In genomic region chr1:167714851-167715652, GRCh38 we compare ENCODE assay signal across 1 cellular context.
TF ChIP-seq lines count a peak whose summit lies in the region.

No MANE protein-coding gene starts in this region.

TF ChIP-seq in HepG2, 621 proteins besides CTCF, POLR2A, EP300 and RAD21 (continued from another document and continues in another):
- TF ChIP-seq, protein P1, sequence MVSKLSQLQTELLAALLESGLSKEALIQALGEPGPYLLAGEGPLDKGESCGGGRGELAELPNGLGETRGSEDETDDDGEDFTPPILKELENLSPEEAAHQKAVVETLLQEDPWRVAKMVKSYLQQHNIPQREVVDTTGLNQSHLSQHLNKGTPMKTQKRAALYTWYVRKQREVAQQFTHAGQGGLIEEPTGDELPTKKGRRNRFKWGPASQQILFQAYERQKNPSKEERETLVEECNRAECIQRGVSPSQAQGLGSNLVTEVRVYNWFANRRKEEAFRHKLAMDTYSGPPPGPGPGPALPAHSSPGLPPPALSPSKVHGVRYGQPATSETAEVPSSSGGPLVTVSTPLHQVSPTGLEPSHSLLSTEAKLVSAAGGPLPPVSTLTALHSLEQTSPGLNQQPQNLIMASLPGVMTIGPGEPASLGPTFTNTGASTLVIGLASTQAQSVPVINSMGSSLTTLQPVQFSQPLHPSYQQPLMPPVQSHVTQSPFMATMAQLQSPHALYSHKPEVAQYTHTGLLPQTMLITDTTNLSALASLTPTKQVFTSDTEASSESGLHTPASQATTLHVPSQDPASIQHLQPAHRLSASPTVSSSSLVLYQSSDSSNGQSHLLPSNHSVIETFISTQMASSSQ (IDR thresholded peaks at IDR 0.05; ENCODE audit: low read depth) = 0 out of 2 replicates have a peak, but pooled peaks have one; percentile 0
- TF ChIP-seq, protein P1 (CRISPR knock-in tag; IDR thresholded peaks at IDR 0.05; ENCODE audit: borderline replicate concordance) = no peak
- TF ChIP-seq FOXP4 (CRISPR knock-in tag; IDR thresholded peaks at IDR 0.05) (peak; percentile 32; the same call in 1 of the 2 replicates), BATF2 (CRISPR knock-in tag; IDR thresholded peaks at IDR 0.05) (no peak), POLR2AphosphoS5 (IDR thresholded peaks at IDR 0.05; ENCODE audit: low read depth, low read length) (no peak), ZNF674 (CRISPR knock-in tag; IDR thresholded peaks at IDR 0.05; ENCODE audit: low read depth) (no peak), ZNF615 (CRISPR knock-in tag; IDR thresholded peaks at IDR 0.05; ENCODE audit: borderline replicate concordance) (no peak), FOXM1 (CRISPR knock-in tag; IDR thresholded peaks at IDR 0.05) (no peak), ZNF709 (CRISPR knock-in tag; IDR thresholded peaks at IDR 0.05) (no peak), ZFP36 (IDR thresholded peaks at IDR 0.05; ENCODE audit: borderline replicate concordance, low read depth, low read length, partially characterized antibody) (no peak), SPEN (CRISPR knock-in tag; IDR thresholded peaks at IDR 0.05; ENCODE audit: low read depth) (no peak), ATF6 (CRISPR knock-in tag; conservative IDR thresholded peaks at IDR 0.05) (no peak), NFRKB (IDR thresholded peaks at IDR 0.05) (no peak), STAT5B (CRISPR knock-in tag; IDR thresholded peaks at IDR 0.05) (0 out of 2 replicates have a peak, but pooled peaks have one; percentile 37), TEAD2 (CRISPR knock-in tag; IDR thresholded peaks at IDR 0.05) (no peak), ONECUT2 (CRISPR knock-in tag; IDR thresholded peaks at IDR 0.05) (peak; percentile 59; the same call in 1 of the 2 replicates), ZNF776 (CRISPR knock-in tag; IDR thresholded peaks at IDR 0.05) (no peak), NPAS2 (CRISPR knock-in tag; IDR thresholded peaks at IDR 0.05; ENCODE audit: borderline replicate concordance) (no peak), ZNF549 (CRISPR knock-in tag; IDR thresholded peaks at IDR 0.05) (no peak), MAFG (CRISPR knock-in tag; IDR thresholded peaks at IDR 0.05) (no peak), ARID4A (CRISPR knock-in tag; IDR thresholded peaks at IDR 0.05; ENCODE audit: borderline replicate concordance) (peak; percentile 0; the same call in 1 of the 2 replicates), FOXO4 (CRISPR knock-in tag; conservative IDR thresholded peaks at IDR 0.05) (no peak), MEF2D (CRISPR knock-in tag; IDR thresholded peaks at IDR 0.05) (peak; percentile 44; the same call in 1 of the 2 replicates), CHCHD3 (CRISPR knock-in tag; IDR thresholded peaks at IDR 0.05) (no peak), ZBTB46 (CRISPR knock-in tag; IDR thresholded peaks at IDR 0.05; ENCODE audit: borderline replicate concordance) (no peak), ZNF652 (CRISPR knock-in tag; IDR thresholded peaks at IDR 0.05; ENCODE audit: borderline replicate concordance, low read depth) (0 out of 2 replicates have a peak, but pooled peaks have one; percentile 27), FOSL2 (CRISPR knock-in tag; IDR thresholded peaks at IDR 0.05) (peak; percentile 61; the same call in 1 of the 2 replicates), MIER3 (CRISPR knock-in tag; IDR thresholded peaks at IDR 0.05; ENCODE audit: borderline replicate concordance) (peak; percentile 64; the same call in 1 of the 2 replicates), PAX8 (CRISPR knock-in tag; IDR thresholded peaks at IDR 0.05; ENCODE audit: borderline replicate concordance) (no peak), ARID2 (CRISPR knock-in tag; IDR thresholded peaks at IDR 0.05; ENCODE audit: borderline replicate concordance) (no peak), HHEX (CRISPR knock-in tag; IDR thresholded peaks at IDR 0.05) (no peak; the same call in 1 of the 2 replicates), RARG (CRISPR knock-in tag; IDR thresholded peaks at IDR 0.05; ENCODE audit: low read depth) (no peak), PHF20 (CRISPR knock-in tag; IDR thresholded peaks at IDR 0.05) (no peak), ZBTB8A (CRISPR knock-in tag; IDR thresholded peaks at IDR 0.05; ENCODE audit: borderline replicate concordance, low read depth) (no peak)
- TF ChIP-seq, protein P2, sequence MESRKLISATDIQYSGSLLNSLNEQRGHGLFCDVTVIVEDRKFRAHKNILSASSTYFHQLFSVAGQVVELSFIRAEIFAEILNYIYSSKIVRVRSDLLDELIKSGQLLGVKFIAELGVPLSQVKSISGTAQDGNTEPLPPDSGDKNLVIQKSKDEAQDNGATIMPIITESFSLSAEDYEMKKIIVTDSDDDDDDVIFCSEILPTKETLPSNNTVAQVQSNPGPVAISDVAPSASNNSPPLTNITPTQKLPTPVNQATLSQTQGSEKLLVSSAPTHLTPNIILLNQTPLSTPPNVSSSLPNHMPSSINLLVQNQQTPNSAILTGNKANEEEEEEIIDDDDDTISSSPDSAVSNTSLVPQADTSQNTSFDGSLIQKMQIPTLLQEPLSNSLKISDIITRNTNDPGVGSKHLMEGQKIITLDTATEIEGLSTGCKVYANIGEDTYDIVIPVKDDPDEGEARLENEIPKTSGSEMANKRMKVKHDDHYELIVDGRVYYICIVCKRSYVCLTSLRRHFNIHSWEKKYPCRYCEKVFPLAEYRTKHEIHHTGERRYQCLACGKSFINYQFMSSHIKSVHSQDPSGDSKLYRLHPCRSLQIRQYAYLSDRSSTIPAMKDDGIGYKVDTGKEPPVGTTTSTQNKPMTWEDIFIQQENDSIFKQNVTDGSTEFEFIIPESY (CRISPR knock-in tag; IDR thresholded peaks at IDR 0.05) = peak; percentile 55; the same call in 1 of the 2 replicates
